1 cellular context compared by ENCODE assay signal in genomic region chr7:19235680-19236079, GRCh38.
TF ChIP-seq lines count a peak whose summit lies in the region.

No MANE protein-coding gene starts in this region.

TF ChIP-seq in GM23338, 12 proteins besides CTCF, POLR2A, EP300 and RAD21 (continued from another document):
- TF ChIP-seq ETS1 (IDR thresholded peaks at IDR 0.05): no peak
- no peak for TF ChIP-seq STAT1 (IDR thresholded peaks at IDR 0.05; ENCODE audit: unreplicated experiment)
- no peak for TF ChIP-seq ZNF114 (CRISPR knock-in tag; IDR thresholded peaks at IDR 0.05)
- no peak for TF ChIP-seq EZH2 (IDR thresholded peaks at IDR 0.05; ENCODE audit: low read depth, unreplicated experiment)
- no peak for TF ChIP-seq JUNB (IDR thresholded peaks at IDR 0.05; ENCODE audit: unreplicated experiment)
- TF ChIP-seq POLR2AphosphoS5 (IDR thresholded peaks at IDR 0.05; ENCODE audit: low read depth): no peak
- no peak for TF ChIP-seq NANOG (IDR thresholded peaks at IDR 0.05; ENCODE audit: borderline replicate concordance)
